ENCODE assay signal across 1 cellular context in genomic region chr17:32621612-32622312, GRCh38.
TF ChIP-seq lines count a peak whose summit lies in the region.

No MANE protein-coding gene starts in this region.

TF ChIP-seq in K562, 482 proteins besides CTCF, POLR2A, EP300 and RAD21 (continued from another document):
- TF ChIP-seq, protein P1, sequence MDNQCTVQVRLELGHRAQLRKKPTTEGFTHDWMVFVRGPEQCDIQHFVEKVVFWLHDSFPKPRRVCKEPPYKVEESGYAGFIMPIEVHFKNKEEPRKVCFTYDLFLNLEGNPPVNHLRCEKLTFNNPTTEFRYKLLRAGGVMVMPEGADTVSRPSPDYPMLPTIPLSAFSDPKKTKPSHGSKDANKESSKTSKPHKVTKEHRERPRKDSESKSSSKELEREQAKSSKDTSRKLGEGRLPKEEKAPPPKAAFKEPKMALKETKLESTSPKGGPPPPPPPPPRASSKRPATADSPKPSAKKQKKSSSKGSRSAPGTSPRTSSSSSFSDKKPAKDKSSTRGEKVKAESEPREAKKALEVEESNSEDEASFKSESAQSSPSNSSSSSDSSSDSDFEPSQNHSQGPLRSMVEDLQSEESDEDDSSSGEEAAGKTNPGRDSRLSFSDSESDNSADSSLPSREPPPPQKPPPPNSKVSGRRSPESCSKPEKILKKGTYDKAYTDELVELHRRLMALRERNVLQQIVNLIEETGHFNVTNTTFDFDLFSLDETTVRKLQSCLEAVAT (IDR thresholded peaks at IDR 0.05) = peak in 1 of 2 experiments; percentile 82; a peak in 1 of 4 replicates
- TF ChIP-seq SRSF3 (IDR thresholded peaks at IDR 0.05; ENCODE audit: insufficient read depth, low read length) (no peak), NR2C1 (IDR thresholded peaks at IDR 0.05) (peak; percentile 23; the same call in 1 of the 2 replicates), NR2C1 (tag; IDR thresholded peaks at IDR 0.05) (0 out of 2 replicates have a peak, but pooled peaks have one; percentile 24)
TF ChIP-seq in K562: peak in this region for 2.
